Comparison of ENCODE assay signal across 8 cellular contexts in the genomic region with DNA sequence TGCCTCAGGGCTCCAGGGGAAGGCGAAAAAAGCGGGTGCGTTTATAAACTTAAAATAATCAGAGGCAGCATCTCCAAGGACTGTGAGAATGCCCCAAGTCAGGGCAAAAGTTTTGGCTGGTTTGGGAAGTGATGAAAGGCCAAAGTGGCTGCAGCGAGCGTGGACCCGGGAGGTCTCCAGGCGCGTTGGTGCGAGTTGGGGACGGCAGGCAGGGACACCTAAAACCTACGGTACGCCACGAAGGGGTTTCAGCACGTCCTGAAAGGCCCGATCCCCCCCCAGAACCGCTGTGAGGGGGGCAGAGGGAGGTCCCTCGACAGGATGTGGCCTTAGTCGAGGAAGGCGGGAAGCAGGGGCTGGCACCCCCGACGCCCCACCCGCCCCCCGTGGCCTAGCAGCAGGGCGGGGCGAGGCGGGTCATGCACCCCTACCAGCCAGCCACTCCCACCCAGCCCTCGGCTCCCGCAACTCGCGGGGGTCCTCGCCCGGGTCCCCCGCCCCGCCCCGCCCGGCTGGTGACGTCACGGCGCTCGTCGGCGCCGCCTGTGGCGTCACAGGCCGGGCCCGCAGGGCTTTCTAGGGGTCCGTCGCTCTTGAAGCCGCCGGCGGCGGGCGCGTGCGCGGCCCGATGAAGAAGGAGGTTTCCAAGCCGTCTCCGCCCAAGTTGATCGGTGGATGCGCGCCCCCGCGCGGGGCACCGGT. TPM values are rescaled to one million over a fixed set of nuclear protein-coding genes. Genes with fewer than 3 reads are reported as not detected.
DNase-seq lines count a peak whose midpoint lies in the region; ATAC-seq and TF ChIP-seq lines count a peak whose summit lies in the region.

TSS of gene MYCBPAP (plus strand) at position 569 of the 702 bp plus-strand sequence. CDS start 236 bp downstream, outside the sequence.

- peak within 1 kb of the TSS; percentile 63 for H3K27ac Mint-ChIP-seq in activated naive CD4-positive, alpha-beta T cell treated with anti-CD3 and anti-CD28 coated beads, Interleukin-2, amount 50 U/mL, for 24 hours
- peak within 1 kb of the TSS; percentile 82 for H3K27ac Mint-ChIP-seq in glutamatergic neuron (ENCODE audit: unreplicated experiment)

- H3K4me3 ChIP-seq in SJSA1 (peak within 1 kb of the TSS; percentile 36), suprapubic skin (peak within 1 kb of the TSS; percentile 71)

- H3K36me3 ChIP-seq in SJSA1 (no peaks in the 10 kb centered on the region), suprapubic skin (no peaks in the 10 kb centered on the region)

- H3K36me3 Mint-ChIP-seq in activated naive CD4-positive, alpha-beta T cell treated with anti-CD3 and anti-CD28 coated beads, Interleukin-2, amount 50 U/mL, for 24 hours = no peaks in the 10 kb centered on the region
- H3K36me3 Mint-ChIP-seq in glutamatergic neuron (ENCODE audit: unreplicated experiment) = no peaks in the 10 kb centered on the region

- H3K4me1 Mint-ChIP-seq in activated naive CD4-positive, alpha-beta T cell treated with anti-CD3 and anti-CD28 coated beads, Interleukin-2, amount 50 U/mL, for 24 hours = peaks cover 51% of the 10 kb centered on the region
- peaks cover 10% of the 10 kb centered on the region for H3K4me1 Mint-ChIP-seq in glutamatergic neuron (ENCODE audit: low read depth, unreplicated experiment)

- TF ChIP-seq POLR2A in suprapubic skin (IDR thresholded peaks at IDR 0.05) = no peak

- peaks cover 19% of the 10 kb centered on the region; the same call in 1 of the 2 replicates for H3K27me3 ChIP-seq in SJSA1 (replicated peaks)
- H3K27me3 ChIP-seq in suprapubic skin = no peaks in the 10 kb centered on the region

- 9% methylated on average over 16 of the region's 66 CpGs for WGBS in suprapubic skin

- H3K4me3 Mint-ChIP-seq in activated naive CD4-positive, alpha-beta T cell treated with anti-CD3 and anti-CD28 coated beads, Interleukin-2, amount 50 U/mL, for 24 hours = peak within 1 kb of the TSS; percentile 91
- H3K4me3 Mint-ChIP-seq in glutamatergic neuron (ENCODE audit: unreplicated experiment) = peak within 1 kb of the TSS; percentile 93

- TF ChIP-seq CTCF in glutamatergic neuron (IDR thresholded peaks at IDR 0.05; ENCODE audit: partially characterized antibody, unreplicated experiment) = no peak
- no peak for TF ChIP-seq CTCF in omental fat pad (IDR thresholded peaks at IDR 0.05)
- peak in 1 of 2 donors; percentile 24 for TF ChIP-seq CTCF in suprapubic skin (IDR thresholded peaks at IDR 0.05)

- H3K27ac ChIP-seq in SJSA1 = no peak within 1 kb of the TSS
- H3K27ac ChIP-seq in suprapubic skin = peak within 1 kb of the TSS; percentile 71

- no peaks in the 10 kb centered on the region for H3K9me3 ChIP-seq in SJSA1 (replicated peaks)
- H3K9me3 ChIP-seq in suprapubic skin = no peaks in the 10 kb centered on the region

- TF ChIP-seq EP300 in suprapubic skin (IDR thresholded peaks at IDR 0.05) = no peak

- ATAC-seq in HG02970 (IDR thresholded peaks at IDR 0.05; ENCODE audit: low FRiP score, unreplicated experiment) (peak; percentile 29), omental fat pad (ENCODE audit: low FRiP score) (peak; percentile 83), GM21737 (IDR thresholded peaks at IDR 0.05; ENCODE audit: unreplicated experiment) (no peak)

- no peaks in the 10 kb centered on the region for H3K27me3 Mint-ChIP-seq in activated naive CD4-positive, alpha-beta T cell treated with anti-CD3 and anti-CD28 coated beads, Interleukin-2, amount 50 U/mL, for 24 hours
- peaks cover 12% of the 10 kb centered on the region for H3K27me3 Mint-ChIP-seq in glutamatergic neuron (ENCODE audit: unreplicated experiment)

- H3K4me1 ChIP-seq in SJSA1 (replicated peaks) = peaks cover 9% of the 10 kb centered on the region
- peaks cover 26% of the 10 kb centered on the region for H3K4me1 ChIP-seq in suprapubic skin

- in situ Hi-C loops in Caki2 (cut with HindIII; ENCODE audit: low pct_unique_long_range_greater_than_20kb, low sequenced_read_pairs) = no loop called here

- H3K9me3 Mint-ChIP-seq in activated naive CD4-positive, alpha-beta T cell treated with anti-CD3 and anti-CD28 coated beads, Interleukin-2, amount 50 U/mL, for 24 hours = no peaks in the 10 kb centered on the region
- H3K9me3 Mint-ChIP-seq in glutamatergic neuron (ENCODE audit: unreplicated experiment) = peaks cover 6% of the 10 kb centered on the region

- DNase-seq in Caki2 (ENCODE audit: low read depth) (peak; percentile 64), SJSA1 (ENCODE audit: low read depth in 1 of 2, low spot score in 2 of 2) (peak; percentile 22 to 70), glutamatergic neuron (peak; percentile 85), omental fat pad (ENCODE audit: low spot score) (peak; percentile 73), suprapubic skin (ENCODE audit: low spot score in 2 of 2) (peak; percentile 86 to 91)

RNA-seq across cellular contexts. Expression of gene MYCBPAP, which starts in this region (rescaled TPM):
- 1.1 and 9.3 TPM in 2 replicates for total RNA-seq in Caki2 (2014; rRNA removed; shearing (Covaris generic); ENCODE audit: low replicate concordance)
- total RNA-seq in SJSA1 (2014; rRNA removed; shearing (Covaris generic)) = not detected in 2 replicates
- total RNA-seq in glutamatergic neuron (ENCODE audit: unreplicated experiment) (2.5 TPM), omental fat pad (1 to 10 TPM in 2 of 4 donors, under 1 TPM in 1, not detected in 1; 0.36 to 1.9 (median 1.0) TPM), suprapubic skin (1 to 10 TPM in 2 of 4 donors, under 1 TPM in 2; 0.42 to 4.6 (median 1.3) TPM)

Comparison
In these comparisons a context has a peak if more than half of its experiments do, and no peak if none do; other contexts are left out.
1. Peak in DNase-seq and H3K4me3 ChIP-seq in SJSA1; RNA of the gene not detected or under 1 TPM.